Comparison of ENCODE assay signal across 18 cellular contexts in the genomic region with DNA sequence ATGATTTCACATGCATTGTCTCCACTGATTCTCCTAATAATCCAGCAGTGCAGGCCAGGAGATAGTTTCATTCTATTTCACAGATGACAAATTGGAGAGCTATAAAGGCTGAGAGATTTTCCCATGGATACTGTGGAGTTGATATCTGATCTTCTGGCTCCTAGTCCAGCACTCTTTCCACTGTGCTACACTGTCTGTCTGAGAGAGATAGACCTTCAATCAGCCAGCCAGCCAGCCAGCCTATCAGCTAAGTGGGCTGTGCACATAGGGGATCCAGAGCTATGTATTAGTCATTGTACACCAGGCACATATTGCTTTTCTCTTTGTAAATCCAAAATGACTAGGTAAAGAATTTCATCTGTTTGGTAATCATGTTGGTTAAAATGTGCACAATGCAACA.
DNase-seq lines count a peak whose midpoint lies in the region; ATAC-seq, FAIRE-seq and TF ChIP-seq lines count a peak whose summit lies in the region.
"Had no signal": no experiment of that assay in that cellular context is flagged by ENCODE, and none has a peak within 500 bp of the region (broad histone marks: within the 10 kb centered on the region; RNA-seq: fewer than 3 reads in every experiment).

No MANE protein-coding gene starts in this region.

- no peaks in the 10 kb centered on the region for H3K9me3 Mint-ChIP-seq in activated T-cell treated with anti-CD3 and anti-CD28 coated beads, Interleukin-2, amount 50 U/mL, for 24 hours

- no peak overlapping the region for H3K27ac Mint-ChIP-seq in activated T-cell treated with anti-CD3 and anti-CD28 coated beads, Interleukin-2, amount 50 U/mL, for 24 hours
- H3K27ac Mint-ChIP-seq: CD4-positive, CD25-positive, alpha-beta regulatory T cell had no signal

- no peaks in the 10 kb centered on the region for H3K79me2 ChIP-seq in SK-N-SH (ENCODE audit: insufficient read depth)

- H3K4me1 Mint-ChIP-seq in activated T-cell treated with anti-CD3 and anti-CD28 coated beads, Interleukin-2, amount 50 U/mL, for 24 hours (ENCODE audit: low read depth) = no peaks in the 10 kb centered on the region
- H3K4me1 Mint-ChIP-seq: CD4-positive, CD25-positive, alpha-beta regulatory T cell had no signal

- H3K27ac ChIP-seq in SK-N-SH (ENCODE audit: low read depth in 2 of 2, low read length in 1 of 2) (no peak overlapping the region), brain microvascular endothelial cell (no peak overlapping the region)
- H3K27ac ChIP-seq: KMS-11, PC-9, SJCRH30 had no signal

- CTCF ChIA-PET in SK-N-SH (lab: Yijun Ruan, JAX) = interaction anchor here (0.7 kb wide), 1 partner anchor 1054 kb away, joined by 3 read pairs; no protein-coding TSS in a partner anchor

- no peak for TF ChIP-seq CTCF in SK-N-SH (IDR thresholded peaks at IDR 0.05)
- TF ChIP-seq CTCF in brain microvascular endothelial cell (IDR thresholded peaks at IDR 0.05; ENCODE audit: low read depth, low read length, missing control alignments) = no peak

- ATAC-seq in HG02610 (IDR thresholded peaks at IDR 0.05; ENCODE audit: unreplicated experiment) = peak; percentile 49
- no peak for ATAC-seq in activated CD4-positive, CD25-positive, alpha-beta regulatory T cell treated with anti-CD3 and anti-CD28 coated beads, Interleukin-2, amount 50 U/mL, for 24 hours

- no peaks in the 10 kb centered on the region for H3F3A ChIP-seq in SK-N-SH (replicated peaks; ENCODE audit: insufficient read depth)

- H3K27me3 ChIP-seq in SK-N-SH (ENCODE audit: insufficient read depth) (no peaks in the 10 kb centered on the region), brain microvascular endothelial cell (replicated peaks) (no peaks in the 10 kb centered on the region)
- H3K27me3 ChIP-seq: SJCRH30 had no signal

- no peaks in the 10 kb centered on the region for H3K27me3 Mint-ChIP-seq in activated T-cell treated with anti-CD3 and anti-CD28 coated beads, Interleukin-2, amount 50 U/mL, for 24 hours
- H3K27me3 Mint-ChIP-seq: CD4-positive, CD25-positive, alpha-beta regulatory T cell had no signal

- in situ Hi-C loops in brain microvascular endothelial cell (cut with HindIII; ENCODE audit: low pct_ligation_motif_present, low sequenced_read_pairs) = no loop called here

- peaks cover 0 to 2% of the 10 kb centered on the region in 2 experiments; a peak in 2 of 4 replicates for H3K4me1 ChIP-seq in SK-N-SH (ENCODE audit: control insufficient read depth in 1 of 2, insufficient read depth in 2 of 2, low read depth in 1 of 2, low read length in 1 of 2)

- no peaks in the 10 kb centered on the region for H3K36me3 ChIP-seq in SK-N-SH (replicated peaks in 1 of 2; ENCODE audit: control insufficient read depth in 1 of 2, insufficient read depth in 2 of 2, low read length in 1 of 2)
- H3K36me3 ChIP-seq in brain microvascular endothelial cell (replicated peaks) = no peaks in the 10 kb centered on the region
- H3K36me3 ChIP-seq: SJCRH30 had no signal

- no peak for FAIRE-seq in HTR-8/SVneo (lab: Jason Lieb, UNC)

- POLR2A ChIA-PET in SK-N-SH (lab: Yijun Ruan, JAX) = no interaction called here

- no peaks in the 10 kb centered on the region for H3K36me3 Mint-ChIP-seq in activated T-cell treated with anti-CD3 and anti-CD28 coated beads, Interleukin-2, amount 50 U/mL, for 24 hours (ENCODE audit: low read depth)
- H3K36me3 Mint-ChIP-seq: CD4-positive, CD25-positive, alpha-beta regulatory T cell had no signal

- DNase-seq in SK-N-SH = peak; percentile 4
- DNase-seq in brain microvascular endothelial cell = peak; percentile 37
- DNase-seq in superior temporal gyrus (ENCODE audit: extremely low spot score) = no peak
- DNase-seq in activated T-cell treated with anti-CD3 and anti-CD28 coated beads, Interleukin-2, amount 50 U/mL, for 24 hours = no peak
- DNase-seq in HTR-8/SVneo (ENCODE audit: insufficient read length, low spot score) = no peak
- DNase-seq: ACHN; AML-193; CD4-positive, CD25-positive, alpha-beta regulatory T cell; HCEC 1CT; NCI-H1048; NCI-H2107; NCI-H226; NK-92 treated with Interleukin-12 subunit alpha and Interleukin-12 subunit beta, amount 100 ng/mL, for 24 hours; PC-9; SJCRH30 had no signal

- H3K9ac ChIP-seq in SK-N-SH = no peak overlapping the region
- H3K9ac ChIP-seq: KMS-11 had no signal

- H3K4me3 Mint-ChIP-seq in activated T-cell treated with anti-CD3 and anti-CD28 coated beads, Interleukin-2, amount 50 U/mL, for 24 hours = no peak overlapping the region
- H3K4me3 Mint-ChIP-seq: CD4-positive, CD25-positive, alpha-beta regulatory T cell had no signal

- H3K4me3 ChIP-seq in SK-N-SH (ENCODE audit: low read depth in 2 of 2, low read length in 1 of 2) (no peak overlapping the region), brain microvascular endothelial cell (ENCODE audit: low read depth, low read length) (no peak overlapping the region)
- H3K4me3 ChIP-seq: PC-9, SJCRH30 had no signal

- no peak for TF ChIP-seq EP300 in SK-N-SH (IDR thresholded peaks at IDR 0.05; ENCODE audit: borderline replicate concordance in 1 of 2, low read depth in 1 of 2, low read length in 1 of 2)

- no peaks in the 10 kb centered on the region for H4K20me1 ChIP-seq in SK-N-SH (ENCODE audit: insufficient read depth)

- no peak overlapping the region for H3K4me2 ChIP-seq in SK-N-SH
- H3K4me2 ChIP-seq: KMS-11, PC-9 had no signal

- no peak for TF ChIP-seq RAD21 in SK-N-SH (IDR thresholded peaks at IDR 0.05; ENCODE audit: low read length)

- no peaks in the 10 kb centered on the region for H3K9me3 ChIP-seq in SK-N-SH
- H3K9me3 ChIP-seq: SJCRH30 had no signal

- H2AFZ ChIP-seq in SK-N-SH (ENCODE audit: low read depth) = no peak overlapping the region
- H2AFZ ChIP-seq: PC-9 had no signal

- no peaks in the 10 kb centered on the region for H3K9me2 ChIP-seq in SK-N-SH

TF ChIP-seq in SK-N-SH, 30 proteins besides CTCF, POLR2A, EP300 and RAD21:
- TF ChIP-seq NRF1 (IDR thresholded peaks at IDR 0.05; ENCODE audit: low read depth, low read length) (no peak), TEAD4 (IDR thresholded peaks at IDR 0.05; ENCODE audit: borderline replicate concordance, insufficient read depth) (no peak), REST (IDR thresholded peaks at IDR 0.05; ENCODE audit: low read depth, low read length) (no peak), PBX3 (IDR thresholded peaks at IDR 0.05) (peak; percentile 38; the same call in 1 of the 2 replicates), RFX5 (IDR thresholded peaks at IDR 0.05; ENCODE audit: low read length) (no peak), JUND (IDR thresholded peaks at IDR 0.05) (no peak), YY1 (IDR thresholded peaks at IDR 0.05; ENCODE audit: low read depth) (no peak), SIN3A (IDR thresholded peaks at IDR 0.05; ENCODE audit: borderline replicate concordance, low read depth, low read length) (no peak)
- TF ChIP-seq, protein P1, sequence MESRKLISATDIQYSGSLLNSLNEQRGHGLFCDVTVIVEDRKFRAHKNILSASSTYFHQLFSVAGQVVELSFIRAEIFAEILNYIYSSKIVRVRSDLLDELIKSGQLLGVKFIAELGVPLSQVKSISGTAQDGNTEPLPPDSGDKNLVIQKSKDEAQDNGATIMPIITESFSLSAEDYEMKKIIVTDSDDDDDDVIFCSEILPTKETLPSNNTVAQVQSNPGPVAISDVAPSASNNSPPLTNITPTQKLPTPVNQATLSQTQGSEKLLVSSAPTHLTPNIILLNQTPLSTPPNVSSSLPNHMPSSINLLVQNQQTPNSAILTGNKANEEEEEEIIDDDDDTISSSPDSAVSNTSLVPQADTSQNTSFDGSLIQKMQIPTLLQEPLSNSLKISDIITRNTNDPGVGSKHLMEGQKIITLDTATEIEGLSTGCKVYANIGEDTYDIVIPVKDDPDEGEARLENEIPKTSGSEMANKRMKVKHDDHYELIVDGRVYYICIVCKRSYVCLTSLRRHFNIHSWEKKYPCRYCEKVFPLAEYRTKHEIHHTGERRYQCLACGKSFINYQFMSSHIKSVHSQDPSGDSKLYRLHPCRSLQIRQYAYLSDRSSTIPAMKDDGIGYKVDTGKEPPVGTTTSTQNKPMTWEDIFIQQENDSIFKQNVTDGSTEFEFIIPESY (IDR thresholded peaks at IDR 0.05; ENCODE audit: borderline replicate concordance, low read depth) = no peak

Comparison
In these comparisons a context has a peak if more than half of its experiments do, and no peak if none do; other contexts are left out.
1. DNase-seq: peak in SK-N-SH (single experiment) and brain microvascular endothelial cell (single experiment); none in superior temporal gyrus (single experiment), activated T-cell treated with anti-CD3 and anti-CD28 coated beads, Interleukin-2, amount 50 U/mL, for 24 hours (single experiment) and HTR-8/SVneo (single experiment).